8 cellular contexts compared by ENCODE assay signal in the genomic region with DNA sequence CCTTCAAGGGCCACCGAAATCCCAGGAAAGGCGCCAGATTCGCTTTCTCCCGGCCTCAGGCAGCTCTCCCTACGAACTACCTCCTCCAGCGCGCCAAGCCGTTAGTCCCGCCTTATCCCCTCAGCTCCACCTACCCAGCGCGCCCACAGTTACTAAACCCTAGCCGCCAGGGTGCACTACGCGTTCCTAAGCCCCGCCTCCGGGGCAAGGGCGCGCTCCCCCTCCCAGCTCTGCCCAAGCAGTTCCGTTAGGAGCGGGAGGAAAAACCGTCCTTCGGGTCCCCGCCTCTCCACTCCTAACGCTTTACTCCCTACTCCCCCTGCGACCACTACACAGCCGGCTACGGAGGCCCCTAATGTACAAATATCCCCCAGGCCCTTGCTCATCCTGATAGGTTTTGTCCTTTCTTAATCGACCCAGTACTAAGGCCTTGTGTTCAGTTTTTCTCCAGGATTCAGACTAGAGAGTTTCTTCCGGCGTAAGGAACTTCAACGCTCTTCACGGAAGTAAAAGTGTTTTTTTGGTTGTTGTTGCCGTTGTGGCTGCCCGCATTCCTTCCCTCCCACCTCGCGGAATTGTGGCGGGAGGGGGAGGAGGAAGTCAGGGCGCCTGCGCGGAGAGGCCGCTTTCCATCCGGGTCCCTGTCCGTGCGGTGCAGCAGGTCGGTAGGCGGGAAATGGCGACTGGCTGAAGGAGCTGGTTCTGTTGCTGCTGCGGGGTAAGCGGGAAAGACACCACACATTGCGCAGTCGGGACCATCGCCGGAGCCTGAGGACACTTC. TPM values are rescaled to one million over a fixed set of nuclear protein-coding genes. Genes with fewer than 3 reads are reported as not detected.
DNase-seq lines count a peak whose midpoint lies in the region; ATAC-seq and TF ChIP-seq lines count a peak whose summit lies in the region.

A gene (plus strand): TSS at position 655 of the 781 bp plus-strand sequence. CDS start 31,386 bp downstream, outside the sequence.

- H3K9me3 ChIP-seq in naive thymus-derived CD4-positive, alpha-beta T cell (ENCODE audit: control insufficient read depth in 2 of 3, low read length in 3 of 3) = no peaks in the 10 kb centered on the region

- H3K36me3 ChIP-seq in naive thymus-derived CD4-positive, alpha-beta T cell (ENCODE audit: control insufficient read depth in 2 of 3, insufficient read depth in 3 of 3, low read length in 3 of 3) = peaks cover 0 to 11% (median 0%) of the 10 kb centered on the region in 3 experiments

- ATAC-seq in naive thymus-derived CD4-positive, alpha-beta T cell = peak; percentile 98
- peak; percentile 96 for ATAC-seq in stimulated activated naive B cell treated with anti-CD40 and anti-IgM and Interleukin-4, amounts not matched to agents 10 μg/mL and 1 μg/mL and 100 μg/mL, for 72 hours (replicated peaks)

- no peaks in the 10 kb centered on the region for H3K27me3 ChIP-seq in naive thymus-derived CD4-positive, alpha-beta T cell (ENCODE audit: control insufficient read depth in 2 of 2, insufficient read depth in 2 of 2, low read length in 2 of 2)

- CTCF ChIA-PET in naive thymus-derived CD4-positive, alpha-beta T cell (lab: Charles Lee) = interaction anchor here (0.6 to 1.2 kb wide), 5 partner anchors 72 to 309 kb away, joined by 3 to 5 read pairs (median 4); a partner anchor contains a TSS

- H3K27ac ChIP-seq in naive thymus-derived CD4-positive, alpha-beta T cell (ENCODE audit: low read depth, low read length) = peak within 1 kb of the TSS; percentile 94

- peaks cover 0 to 8% (median 0%) of the 10 kb centered on the region in 11 donors for H3K9me3 Mint-ChIP-seq in naive thymus-derived CD4-positive, alpha-beta T cell
- no peaks in the 10 kb centered on the region for H3K9me3 Mint-ChIP-seq in stimulated activated naive B cell treated with anti-CD40 and anti-IgM and Interleukin-4, amounts not matched to agents 10 μg/mL and 1 μg/mL and 100 μg/mL, for 72 hours

- POLR2A ChIA-PET in naive thymus-derived CD4-positive, alpha-beta T cell (lab: Charles Lee) = interaction anchor here (0.6 to 4.2 kb wide), 18 partner anchors 11 to 761 kb away, joined by 3 to 34 read pairs (median 4); a partner anchor contains a TSS

- TF ChIP-seq CTCF in LNCAP (IDR thresholded peaks at IDR 0.05) = peak; percentile 44

- H3K4me1 ChIP-seq in naive thymus-derived CD4-positive, alpha-beta T cell (ENCODE audit: control insufficient read depth in 2 of 2, insufficient read depth in 2 of 2, low read length in 2 of 2) = peaks cover 10% of the 10 kb centered on the region in 2 donors

- H3K4me1 Mint-ChIP-seq in naive thymus-derived CD4-positive, alpha-beta T cell = peaks cover 35 to 65% (median 51%) of the 10 kb centered on the region in 7 donors
- H3K4me1 Mint-ChIP-seq in stimulated activated naive B cell treated with anti-CD40 and anti-IgM and Interleukin-4, amounts not matched to agents 10 μg/mL and 1 μg/mL and 100 μg/mL, for 72 hours = peaks cover 17 to 44% of the 10 kb centered on the region in 2 donors

- DNase-seq in ELF-1 (ENCODE audit: low read depth, low spot score) = peak; percentile 100
- DNase-seq in GOT3 (lab: John Stamatoyannopoulos, UW) = peak; percentile 86
- DNase-seq in RPMI8226 = peak; percentile 93
- DNase-seq in activated T-helper 1 cell treated with anti-CD3 and anti-CD28 coated beads, Interleukin-2, amount 50 U/mL, for 16 hours (ENCODE audit: low read depth in 1 of 2, low spot score in 1 of 2) = peak; percentile 89
- DNase-seq in fibroblast of gingiva (ENCODE audit: low read depth) = peak; percentile 99
- DNase-seq in naive thymus-derived CD4-positive, alpha-beta T cell = peak; percentile 87 to 98 (median 94)
- peak; percentile 93 for DNase-seq in stimulated activated naive B cell treated with anti-CD40 and anti-IgM and Interleukin-4, amounts not matched to agents 10 μg/mL and 1 μg/mL and 100 μg/mL, for 72 hours

- peaks cover 0 to 16% (median 7%) of the 10 kb centered on the region in 5 donors for H3K36me3 Mint-ChIP-seq in naive thymus-derived CD4-positive, alpha-beta T cell
- H3K36me3 Mint-ChIP-seq in stimulated activated naive B cell treated with anti-CD40 and anti-IgM and Interleukin-4, amounts not matched to agents 10 μg/mL and 1 μg/mL and 100 μg/mL, for 72 hours = peaks cover 9 to 15% of the 10 kb centered on the region in 2 donors

- peak within 1 kb of the TSS; percentile 98 to 100 (median 99) for H3K27ac Mint-ChIP-seq in naive thymus-derived CD4-positive, alpha-beta T cell
- peak within 1 kb of the TSS; percentile 98 for H3K27ac Mint-ChIP-seq in stimulated activated naive B cell treated with anti-CD40 and anti-IgM and Interleukin-4, amounts not matched to agents 10 μg/mL and 1 μg/mL and 100 μg/mL, for 72 hours

- peak within 1 kb of the TSS; percentile 95 to 99 (median 98) for H3K4me3 Mint-ChIP-seq in naive thymus-derived CD4-positive, alpha-beta T cell
- peak within 1 kb of the TSS; percentile 91 to 97 for H3K4me3 Mint-ChIP-seq in stimulated activated naive B cell treated with anti-CD40 and anti-IgM and Interleukin-4, amounts not matched to agents 10 μg/mL and 1 μg/mL and 100 μg/mL, for 72 hours

- peak within 1 kb of the TSS; percentile 94 for H3K4me3 ChIP-seq in naive thymus-derived CD4-positive, alpha-beta T cell (ENCODE audit: low read length)

- H3K27me3 Mint-ChIP-seq in naive thymus-derived CD4-positive, alpha-beta T cell = peaks cover 0 to 2% (median 0%) of the 10 kb centered on the region in 5 donors
- H3K27me3 Mint-ChIP-seq in stimulated activated naive B cell treated with anti-CD40 and anti-IgM and Interleukin-4, amounts not matched to agents 10 μg/mL and 1 μg/mL and 100 μg/mL, for 72 hours = no peaks in the 10 kb centered on the region

- intact Hi-C loops in naive thymus-derived CD4-positive, alpha-beta T cell (cut with micrococcal nuclease) = loop anchor here (1.0 to 10.0 kb wide), 19 partner anchors 10 to 1242 kb away; a partner anchor contains a TSS

RNA-seq across cellular contexts. Expression of the gene that starts here (rescaled TPM):
- total RNA-seq in naive thymus-derived CD4-positive, alpha-beta T cell = 10 to 100 TPM; 60.3 to 81.8 (median 77.3) TPM
- polyA plus RNA-seq in naive thymus-derived CD4-positive, alpha-beta T cell = 10 to 100 TPM; 40.8 to 42.3 TPM

Comparison
In these comparisons a context has a peak if more than half of its experiments do, and no peak if none do; other contexts are left out.
1. Peak in every context shown above with its lines: DNase-seq, ATAC-seq, H3K4me3 ChIP-seq and H3K27ac ChIP-seq.